24 cellular contexts compared by ENCODE assay signal in genomic region chr6:108337721-108338120, GRCh38.
"Had no signal": no experiment of that assay in that cellular context is flagged by ENCODE, and none has a peak within 500 bp of the region (broad histone marks: within the 10 kb centered on the region; RNA-seq: fewer than 3 reads in every experiment).

No MANE protein-coding gene starts in this region.

- H3K36me3 ChIP-seq: esophagus squamous epithelium, heart right ventricle, left lung, pancreas, right lobe of liver, thoracic aorta, upper lobe of right lung, uterus had no signal

- H3K9me3 ChIP-seq: esophagus squamous epithelium, heart right ventricle, left lung, pancreas, right lobe of liver, stomach, thoracic aorta, tibial nerve, upper lobe of right lung, uterus had no signal

- H3K4me3 ChIP-seq: esophagus squamous epithelium, heart right ventricle, left lung, pancreas, right lobe of liver, stomach, thoracic aorta, tibial nerve, upper lobe of right lung, uterus had no signal

- H3K27me3 ChIP-seq: esophagus squamous epithelium, heart right ventricle, left lung, pancreas, right lobe of liver, stomach, tibial nerve, upper lobe of right lung, uterus had no signal

- H3K4me1 ChIP-seq: esophagus squamous epithelium, heart right ventricle, left lung, pancreas, right lobe of liver, stomach, tibial nerve, upper lobe of right lung, uterus had no signal

- H3K27ac ChIP-seq: esophagus squamous epithelium, heart right ventricle, left lung, pancreas, right lobe of liver, stomach, thoracic aorta, tibial nerve, upper lobe of right lung, uterus had no signal

- DNase-seq: cerebellar nuclear complex; cortex of kidney; effector memory CD8-positive, alpha-beta T cell; erythroblast; esophagus squamous epithelium; foreskin melanocyte; glutamatergic neuron; heart right ventricle; hippocampal formation; left cardiac atrium; left lung; naive thymus-derived CD8-positive, alpha-beta T cell; nephron progenitor cell; occipital lobe; pancreas; right lobe of liver; stimulated activated CD4-positive, alpha-beta T cell treated with anti-CD3 and anti-CD28 coated beads, Interleukin-2, amount 100 ng/mL, for 24 hours; stimulated activated CD4-positive, alpha-beta T cell treated with anti-CD3 and anti-CD28 coated beads, Interleukin-4, amount 100 ng/mL, for 24 hours; stimulated activated naive CD4-positive, alpha-beta T cell treated with Interleukin-2 at 50 U/mL for 16 hours; stomach; upper lobe of right lung; uterus had no signal
